26 cellular contexts compared by ENCODE assay signal in the genomic region with DNA sequence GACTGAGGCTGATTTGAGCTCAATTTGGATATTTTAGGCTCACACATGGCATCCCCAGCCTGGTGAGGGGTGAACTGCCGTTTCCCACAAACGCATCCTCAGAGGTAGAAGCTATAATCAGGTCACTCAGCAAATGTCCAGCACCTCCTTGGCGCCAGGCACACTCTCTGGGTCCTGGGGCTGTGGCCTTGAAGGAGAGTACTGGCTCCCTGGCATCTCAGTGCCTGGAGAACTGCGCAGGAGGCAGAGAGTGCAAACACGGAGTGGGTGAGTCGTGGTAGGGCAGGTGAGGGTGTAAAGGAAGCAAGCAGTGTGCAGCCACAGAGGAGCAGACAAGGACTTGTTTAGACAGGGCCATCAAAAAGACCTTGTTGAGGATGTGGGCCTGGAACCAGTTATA.
"Had no signal": no experiment of that assay in that cellular context is flagged by ENCODE, and none has a peak within 500 bp of the region (broad histone marks: within the 10 kb centered on the region; RNA-seq: fewer than 3 reads in every experiment).

No MANE protein-coding gene starts in this region.

- H3K4me1 ChIP-seq: Peyer's patch had no signal

- H3K36me3 Mint-ChIP-seq: activated naive CD4-positive, alpha-beta T cell treated with anti-CD3 and anti-CD28 coated beads, Interleukin-2, amount 50 U/mL, for 24 hours; brain had no signal

- H3K36me3 ChIP-seq: Peyer's patch, SJSA1 had no signal

- H3K27me3 Mint-ChIP-seq: activated B cell treated with CpG ODN at 0.5 μM for 24 hours; activated naive CD4-positive, alpha-beta T cell treated with anti-CD3 and anti-CD28 coated beads, Interleukin-2, amount 50 U/mL, for 24 hours; activated T-cell treated with anti-CD3 and anti-CD28 coated beads, Interleukin-2, amount 50 U/mL, for 24 hours had no signal

- H3K27ac ChIP-seq: Peyer's patch, RWPE1, SJSA1 had no signal

- H3K27me3 ChIP-seq: Peyer's patch, SJSA1 had no signal

- H3K4me1 Mint-ChIP-seq: activated B cell treated with CpG ODN at 0.5 μM for 24 hours; activated CD4-positive, alpha-beta T cell treated with anti-CD3 and anti-CD28 coated beads, Interleukin-2, amount 10 ng/mL, durations not matched to agents 24 days and 14 days; activated naive CD4-positive, alpha-beta T cell treated with anti-CD3 and anti-CD28 coated beads, Interleukin-2, amount 50 U/mL, for 24 hours had no signal

- H3K9me3 ChIP-seq: Peyer's patch, SJSA1 had no signal

- H3K4me3 Mint-ChIP-seq: activated B cell treated with CpG ODN at 0.5 μM for 24 hours; activated CD4-positive, alpha-beta T cell treated with anti-CD3 and anti-CD28 coated beads, Interleukin-2, amount 10 ng/mL, durations not matched to agents 24 days and 14 days; activated naive CD4-positive, alpha-beta T cell treated with anti-CD3 and anti-CD28 coated beads, Interleukin-2, amount 50 U/mL, for 24 hours; activated T-cell treated with anti-CD3 and anti-CD28 coated beads, Interleukin-2, amount 50 U/mL, for 24 hours; activated T-helper 1 cell treated with anti-CD3 and anti-CD28 coated beads, Interleukin-12 subunit alpha, Interleukin-12 subunit beta, Interleukin-2, Interleukin-4 antibody, amounts not matched to agents 30 ng/mL and 10 ng/mL and 1 ng/mL, durations not matched to agents 14 hours and 24 hours and 36 hours; brain had no signal

- H3K9me3 Mint-ChIP-seq: activated B cell treated with CpG ODN at 0.5 μM for 24 hours; activated CD4-positive, alpha-beta T cell treated with anti-CD3 and anti-CD28 coated beads, Interleukin-2, amount 10 ng/mL, durations not matched to agents 24 days and 14 days; activated naive CD4-positive, alpha-beta T cell treated with anti-CD3 and anti-CD28 coated beads, Interleukin-2, amount 50 U/mL, for 24 hours; activated T-cell treated with anti-CD3 and anti-CD28 coated beads, Interleukin-2, amount 50 U/mL, for 24 hours; activated T-helper 1 cell treated with anti-CD3 and anti-CD28 coated beads, Interleukin-12 subunit alpha, Interleukin-12 subunit beta, Interleukin-2, Interleukin-4 antibody, amounts not matched to agents 30 ng/mL and 10 ng/mL and 1 ng/mL, durations not matched to agents 14 hours and 24 hours and 36 hours had no signal

- DNase-seq: activated B cell treated with CpG ODN at 0.5 μM for 24 hours; activated CD4-positive, alpha-beta T cell treated with anti-CD3 and anti-CD28 coated beads for 1 hour; activated CD4-positive, alpha-beta T cell treated with anti-CD3 and anti-CD28 coated beads, Interleukin-2, amount 10 ng/mL, durations not matched to agents 24 days and 14 days; activated CD4-positive, alpha-beta T cell treated with anti-CD3 and anti-CD28 coated beads, Interleukin-2, amount 50 U/mL, for 48 hours; activated effector memory CD4-positive, alpha-beta T cell treated with Interleukin-2 at 50 U/mL for 16 hours; activated naive CD4-positive, alpha-beta T cell; activated T-cell treated with anti-CD3 and anti-CD28 coated beads, Interleukin-2, amount 50 U/mL, for 24 hours; amygdala; Kasumi-1; KBM-7; NCI-H1105 treated with DMSO at 0.1 percent for 48 hours; NCI-H1436 treated with DMSO at 0.1 percent for 48 hours; NCI-H187; NCI-H2081; NCI-H446; NCI-H524; Peyer's patch; SHP77; SW 1271; T1000 had no signal

- H3K4me3 ChIP-seq: Peyer's patch, SJSA1 had no signal

- H3K27ac Mint-ChIP-seq: activated B cell treated with CpG ODN at 0.5 μM for 24 hours; activated CD4-positive, alpha-beta T cell treated with anti-CD3 and anti-CD28 coated beads, Interleukin-2, amount 10 ng/mL, durations not matched to agents 24 days and 14 days; activated naive CD4-positive, alpha-beta T cell treated with anti-CD3 and anti-CD28 coated beads, Interleukin-2, amount 50 U/mL, for 24 hours; activated T-cell treated with anti-CD3 and anti-CD28 coated beads, Interleukin-2, amount 50 U/mL, for 24 hours; activated T-helper 1 cell treated with anti-CD3 and anti-CD28 coated beads, Interleukin-12 subunit alpha, Interleukin-12 subunit beta, Interleukin-2, Interleukin-4 antibody, amounts not matched to agents 30 ng/mL and 10 ng/mL and 1 ng/mL, durations not matched to agents 14 hours and 24 hours and 36 hours; brain had no signal

- ATAC-seq: SK-N-SH treated with all-trans-retinoic acid at 6 μM for 48 hours had no signal
